In the genomic region with DNA sequence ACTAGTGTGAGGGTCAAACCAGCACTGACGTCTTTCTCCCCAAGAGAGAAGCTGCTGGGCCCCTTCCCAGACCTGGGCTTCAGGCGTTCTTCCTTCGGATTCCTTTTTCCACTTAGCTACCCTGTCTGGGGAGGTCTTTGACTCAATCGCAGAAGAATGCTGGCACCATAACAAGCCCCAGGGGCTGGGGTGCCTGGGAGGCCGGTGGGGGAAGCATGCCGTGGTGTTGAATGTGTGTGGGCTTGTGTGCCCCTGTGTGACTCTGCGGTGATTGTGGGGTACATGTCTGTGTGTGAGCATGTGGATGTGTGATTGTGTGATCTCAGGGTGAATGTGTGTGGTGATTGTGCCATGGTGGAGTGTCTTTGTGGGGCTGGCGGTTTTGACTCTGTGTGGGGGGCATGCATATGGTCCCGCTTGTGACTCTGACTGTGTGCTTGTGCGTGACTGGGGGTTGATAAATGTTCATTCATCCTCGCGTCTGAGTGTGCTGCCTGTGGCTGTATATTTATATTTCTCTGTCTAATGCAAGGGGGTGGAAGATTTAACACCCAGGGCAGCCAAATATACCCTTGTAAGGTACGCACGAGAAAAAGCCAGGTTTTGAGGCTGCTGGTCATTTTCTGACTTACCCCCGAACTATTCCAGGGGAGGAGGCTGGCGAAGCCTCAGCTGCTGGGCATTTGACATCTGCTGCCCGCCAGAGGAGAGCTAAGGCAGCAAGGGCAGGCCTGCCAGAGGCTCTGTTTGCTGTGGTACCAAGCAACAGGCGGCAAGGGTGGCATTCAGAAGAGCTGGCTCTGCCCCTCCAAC, we compare ENCODE assay signal across 8 cellular contexts. TPM values are rescaled to one million over a fixed set of nuclear protein-coding genes. Genes with fewer than 3 reads are reported as not detected.
DNase-seq lines count a peak whose midpoint lies in the region; FAIRE-seq and TF ChIP-seq lines count a peak whose summit lies in the region.

No MANE protein-coding gene starts in this region.

- no peak for TF ChIP-seq EP300 in Ishikawa (IDR thresholded peaks at IDR 0.05; ENCODE audit: borderline replicate concordance)

- FAIRE-seq in GM12892 (lab: Jason Lieb, UNC): no peak

- H3K4me3 ChIP-seq in AG04449 (ENCODE audit: low read depth, low read length): peak overlapping the region; percentile 89

- TF ChIP-seq POLR2A in GM12892 (IDR thresholded peaks at IDR 0.05; ENCODE audit: low read depth, low read length): no peak

- CTCF ChIA-PET in AG04449 (lab: Yijun Ruan, JAX): interaction anchor here (0.8 to 15.3 kb wide), 5 partner anchors 9 to 169 kb away, joined by 3 to 299 read pairs (median 3); no protein-coding TSS in a partner anchor

- POLR2A ChIA-PET in AG04449 (lab: Yijun Ruan, JAX): interaction anchor here (0.9 to 3.4 kb wide), 20 partner anchors 8 to 172 kb away, joined by 3 to 20 read pairs (median 4); a partner anchor contains a TSS

- TF ChIP-seq CTCF in AG04449 (IDR thresholded peaks at IDR 0.05; ENCODE audit: insufficient read depth, low read length, missing control alignments): no peak

- no peak for TF ChIP-seq RAD21 in Ishikawa (IDR thresholded peaks at IDR 0.05; ENCODE audit: low read depth)

- peak; percentile 96 for DNase-seq in AG04449 (ENCODE audit: low read depth, low spot score)
- peak; percentile 52 for DNase-seq in ecto neural progenitor cell (ENCODE audit: low spot score)
- DNase-seq in mucosa of gallbladder (ENCODE audit: low spot score): peak; percentile 36
- no peak for DNase-seq in MV-4-11 (lab: John Stamatoyannopoulos, UW)
- no peak for DNase-seq in NCI-H128 (lab: John Stamatoyannopoulos, UW; ENCODE audit: unreplicated experiment)
- no peak for DNase-seq in GM12892 (ENCODE audit: insufficient read length)
- no peak for DNase-seq in NCI-H82 treated with DMSO at 0.1 percent for 48 hours (lab: John Stamatoyannopoulos, UW; ENCODE audit: unreplicated experiment)

TF ChIP-seq in Ishikawa, 13 proteins besides CTCF, POLR2A, EP300 and RAD21:
- TF ChIP-seq TAF1 (IDR thresholded peaks at IDR 0.05; ENCODE audit: low read depth) (no peak), YY1 (IDR thresholded peaks at IDR 0.05; ENCODE audit: low read depth) (no peak), FOXM1 (IDR thresholded peaks at IDR 0.05; ENCODE audit: borderline replicate concordance, low read depth) (no peak), TCF12 (IDR thresholded peaks at IDR 0.05; ENCODE audit: low read depth) (no peak), TEAD4 (IDR thresholded peaks at IDR 0.05) (peak; percentile 62; the same call in 1 of the 2 replicates), EGR1 (IDR thresholded peaks at IDR 0.05) (no peak), NFIC (IDR thresholded peaks at IDR 0.05) (peak; percentile 16; the same call in 1 of the 2 replicates), ZBTB7A (IDR thresholded peaks at IDR 0.05; ENCODE audit: low read depth) (no peak)
- TF ChIP-seq, protein P1, sequence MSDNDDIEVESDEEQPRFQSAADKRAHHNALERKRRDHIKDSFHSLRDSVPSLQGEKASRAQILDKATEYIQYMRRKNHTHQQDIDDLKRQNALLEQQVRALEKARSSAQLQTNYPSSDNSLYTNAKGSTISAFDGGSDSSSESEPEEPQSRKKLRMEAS (IDR thresholded peaks at IDR 0.05): no peak; the same call in 1 of the 2 replicates

RNA-seq across cellular contexts. Expression of a gene that starts 1.1 kb away (rescaled TPM):
- 17.4 TPM for total RNA-seq in mucosa of gallbladder
- polyA plus RNA-seq in GM12892 (2012; ENCODE audit: missing spikeins): not detected

RNA-seq across cellular contexts. Expression of a gene that starts 52.7 kb away (rescaled TPM):
- total RNA-seq in mucosa of gallbladder: 174 TPM
- 258 TPM for polyA plus RNA-seq in GM12892 (2012; ENCODE audit: missing spikeins)

RNA-seq across cellular contexts. Expression of a gene that starts 53.3 kb away (rescaled TPM):
- total RNA-seq in mucosa of gallbladder: 29.9 TPM
- polyA plus RNA-seq in GM12892 (2012; ENCODE audit: missing spikeins): 161 TPM

Comparison
In these comparisons a context has a peak if more than half of its experiments do, and no peak if none do; other contexts are left out.
1. DNase-seq: peak in AG04449 (single experiment), ecto neural progenitor cell (single experiment) and mucosa of gallbladder (single experiment); none in MV-4-11 (single experiment), NCI-H128 (single experiment), GM12892 (single experiment) and NCI-H82 treated with DMSO at 0.1 percent for 48 hours (single experiment).